ENCODE assay signal across 7 cellular contexts in the genomic region with DNA sequence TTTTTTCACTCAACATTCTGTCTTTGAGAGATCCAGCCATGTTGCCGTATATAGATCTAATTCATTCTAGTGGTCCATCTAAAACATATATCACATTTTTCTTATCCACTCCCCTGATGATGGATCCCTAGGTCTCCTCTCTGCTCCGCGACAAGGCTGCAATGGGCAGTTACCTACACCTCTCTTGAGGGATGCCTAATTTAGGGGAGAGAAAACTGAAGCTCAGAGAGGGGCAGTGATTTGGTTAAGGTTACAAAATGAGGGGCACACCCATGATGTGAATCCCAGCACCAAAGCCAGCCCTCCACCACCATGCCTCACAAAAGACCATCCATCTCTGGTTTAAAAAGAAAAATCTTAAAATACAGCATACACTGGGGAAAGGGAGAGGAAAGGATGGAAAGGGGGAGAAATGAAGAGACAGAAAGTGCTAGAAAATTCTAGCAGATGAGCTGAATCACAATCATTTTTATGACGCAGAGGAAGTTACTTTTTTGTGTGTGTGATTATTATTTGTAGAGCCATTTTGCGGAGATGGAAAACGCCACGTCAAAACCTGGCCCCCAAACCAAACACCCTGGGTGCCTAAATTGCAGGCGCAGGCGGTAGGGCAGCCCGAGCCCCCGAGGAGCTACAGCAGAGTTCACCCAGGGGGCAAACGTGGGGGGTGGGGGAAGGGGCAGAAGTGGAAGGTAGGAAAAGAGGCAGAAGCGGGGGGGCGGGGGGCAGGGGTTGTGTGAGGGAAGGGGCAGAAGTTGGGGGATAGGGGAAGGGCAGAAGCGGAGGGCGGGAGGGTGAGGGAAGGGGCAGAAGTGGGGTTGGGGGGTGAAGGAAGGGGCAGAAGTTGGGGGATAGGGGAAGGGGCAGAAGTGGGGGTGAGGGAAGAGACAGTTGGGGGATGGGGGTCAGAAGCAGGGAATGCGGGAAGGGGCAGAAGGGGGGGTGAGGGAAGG. TPM values are rescaled to one million over a fixed set of nuclear protein-coding genes. Genes with fewer than 3 reads are reported as not detected.
DNase-seq lines count a peak whose midpoint lies in the region; ATAC-seq and TF ChIP-seq lines count a peak whose summit lies in the region.

No MANE protein-coding gene starts in this region.

- H3K36me3 ChIP-seq in HUES6 (ENCODE audit: control insufficient read depth, insufficient read depth, low read length), result peaks cover 24% of the 10 kb centered on the region

- H3K36me3 Mint-ChIP-seq in activated CD8-positive, alpha-beta memory T cell treated with anti-CD3 and anti-CD28 coated beads, Interleukin-2, amount 10 ng/mL, durations not matched to agents 7 days and 5 days, result peaks cover 14% of the 10 kb centered on the region
- peaks cover 20% of the 10 kb centered on the region for H3K36me3 Mint-ChIP-seq in stimulated activated memory B cell treated with anti-CD40 and anti-IgM and Interleukin-4, amounts not matched to agents 10 μg/mL and 1 μg/mL and 100 μg/mL, for 72 hours

- H3K4me3 Mint-ChIP-seq in activated CD8-positive, alpha-beta memory T cell treated with anti-CD3 and anti-CD28 coated beads, Interleukin-2, amount 10 ng/mL, durations not matched to agents 7 days and 5 days, result peak overlapping the region; percentile 65
- peak overlapping the region; percentile 76 for H3K4me3 Mint-ChIP-seq in stimulated activated memory B cell treated with anti-CD40 and anti-IgM and Interleukin-4, amounts not matched to agents 10 μg/mL and 1 μg/mL and 100 μg/mL, for 72 hours

- H3K9ac ChIP-seq in HUES6 (ENCODE audit: low read length), result peak overlapping the region; percentile 51

- peak overlapping the region; percentile 79 for H3K27ac Mint-ChIP-seq in activated CD8-positive, alpha-beta memory T cell treated with anti-CD3 and anti-CD28 coated beads, Interleukin-2, amount 10 ng/mL, durations not matched to agents 7 days and 5 days
- peak overlapping the region; percentile 97 for H3K27ac Mint-ChIP-seq in stimulated activated memory B cell treated with anti-CD40 and anti-IgM and Interleukin-4, amounts not matched to agents 10 μg/mL and 1 μg/mL and 100 μg/mL, for 72 hours

- H3K4me1 ChIP-seq in HUES6 (ENCODE audit: control insufficient read depth, insufficient read depth, low read length), result peaks cover 10% of the 10 kb centered on the region; the same call in 1 of the 2 replicates

- CTCF ChIA-PET in activated CD8-positive, alpha-beta memory T cell treated with anti-CD3 and anti-CD28 coated beads, Interleukin-2, amount 10 ng/mL, durations not matched to agents 7 days and 5 days (lab: Charles Lee), result interaction anchor here (1.7 kb wide), 1 partner anchor 9 kb away, joined by 9 read pairs; no protein-coding TSS in a partner anchor

- no peak for ATAC-seq in activated CD8-positive, alpha-beta memory T cell treated with anti-CD3 and anti-CD28 coated beads, Interleukin-2, amount 10 ng/mL, durations not matched to agents 7 days and 5 days
- no peak for ATAC-seq in stimulated activated memory B cell treated with anti-CD40 and anti-IgM and Interleukin-4, amounts not matched to agents 10 μg/mL and 1 μg/mL and 100 μg/mL, for 72 hours
- ATAC-seq in HG03139 (IDR thresholded peaks at IDR 0.05; ENCODE audit: unreplicated experiment), result no peak

- no peaks in the 10 kb centered on the region for H3K27me3 Mint-ChIP-seq in activated CD8-positive, alpha-beta memory T cell treated with anti-CD3 and anti-CD28 coated beads, Interleukin-2, amount 10 ng/mL, durations not matched to agents 7 days and 5 days
- no peaks in the 10 kb centered on the region for H3K27me3 Mint-ChIP-seq in stimulated activated memory B cell treated with anti-CD40 and anti-IgM and Interleukin-4, amounts not matched to agents 10 μg/mL and 1 μg/mL and 100 μg/mL, for 72 hours

- H3K27ac ChIP-seq in HUES6 (ENCODE audit: low read depth, low read length), result no peak overlapping the region

- H3K27me3 ChIP-seq in HUES6 (ENCODE audit: control insufficient read depth, insufficient read depth, low read length), result no peaks in the 10 kb centered on the region

- H3K9me3 Mint-ChIP-seq in activated CD8-positive, alpha-beta memory T cell treated with anti-CD3 and anti-CD28 coated beads, Interleukin-2, amount 10 ng/mL, durations not matched to agents 7 days and 5 days (ENCODE audit: low read depth), result no peaks in the 10 kb centered on the region
- H3K9me3 Mint-ChIP-seq in stimulated activated memory B cell treated with anti-CD40 and anti-IgM and Interleukin-4, amounts not matched to agents 10 μg/mL and 1 μg/mL and 100 μg/mL, for 72 hours, result no peaks in the 10 kb centered on the region

- peaks cover 9% of the 10 kb centered on the region; the same call in 1 of the 2 replicates for H3K9me3 ChIP-seq in HUES6 (ENCODE audit: control insufficient read depth, insufficient read depth, low read depth, low read length)

- TF ChIP-seq CTCF in foreskin fibroblast (IDR thresholded peaks at IDR 0.05; ENCODE audit: low read depth, low read length), result no peak

- H3K4me1 Mint-ChIP-seq in activated CD8-positive, alpha-beta memory T cell treated with anti-CD3 and anti-CD28 coated beads, Interleukin-2, amount 10 ng/mL, durations not matched to agents 7 days and 5 days, result peaks cover 33% of the 10 kb centered on the region
- peaks cover 32% of the 10 kb centered on the region for H3K4me1 Mint-ChIP-seq in stimulated activated memory B cell treated with anti-CD40 and anti-IgM and Interleukin-4, amounts not matched to agents 10 μg/mL and 1 μg/mL and 100 μg/mL, for 72 hours

- H3K4me3 ChIP-seq in HUES6 (ENCODE audit: low read depth, low read length), result peak overlapping the region; percentile 43
- H3K4me3 ChIP-seq in foreskin fibroblast (ENCODE audit: low read depth in 1 of 2, low read length in 2 of 2), result peak overlapping the region; percentile 0 to 15

- DNase-seq in activated CD8-positive, alpha-beta memory T cell treated with anti-CD3 and anti-CD28 coated beads, Interleukin-2, amount 10 ng/mL, durations not matched to agents 7 days and 5 days, result no peak
- DNase-seq in foreskin fibroblast (peak in 1 of 2 donors; percentile 33), NCI-H526 (lab: John Stamatoyannopoulos, UW) (no peak), NCI-H2196 treated with DMSO at 0.1 percent for 48 hours (lab: John Stamatoyannopoulos, UW; ENCODE audit: unreplicated experiment) (no peak)

RNA-seq across cellular contexts. Expression of gene TSPYL2, which starts 1.3 kb away (rescaled TPM):
- 10 to 100 TPM; 19.3 to 29.5 TPM for total RNA-seq in activated CD8-positive, alpha-beta memory T cell treated with anti-CD3 and anti-CD28 coated beads, Interleukin-2, amount 10 ng/mL, durations not matched to agents 7 days and 5 days

RNA-seq across cellular contexts. Expression of gene KANTR, which starts 13.0 kb away (rescaled TPM):
- 10 to 100 TPM in 1 of 2 experiments, 1 to 10 TPM in 1; 6.2 to 14.4 TPM for total RNA-seq in activated CD8-positive, alpha-beta memory T cell treated with anti-CD3 and anti-CD28 coated beads, Interleukin-2, amount 10 ng/mL, durations not matched to agents 7 days and 5 days

RNA-seq across cellular contexts. Expression of gene GPR173, which starts 32.3 kb away (rescaled TPM):
- total RNA-seq in activated CD8-positive, alpha-beta memory T cell treated with anti-CD3 and anti-CD28 coated beads, Interleukin-2, amount 10 ng/mL, durations not matched to agents 7 days and 5 days, result under 1 TPM in 1 of 2 experiments, not detected in 1; 0.20 TPM
